ENCODE assay signal across 1 cellular context in the genomic region with DNA sequence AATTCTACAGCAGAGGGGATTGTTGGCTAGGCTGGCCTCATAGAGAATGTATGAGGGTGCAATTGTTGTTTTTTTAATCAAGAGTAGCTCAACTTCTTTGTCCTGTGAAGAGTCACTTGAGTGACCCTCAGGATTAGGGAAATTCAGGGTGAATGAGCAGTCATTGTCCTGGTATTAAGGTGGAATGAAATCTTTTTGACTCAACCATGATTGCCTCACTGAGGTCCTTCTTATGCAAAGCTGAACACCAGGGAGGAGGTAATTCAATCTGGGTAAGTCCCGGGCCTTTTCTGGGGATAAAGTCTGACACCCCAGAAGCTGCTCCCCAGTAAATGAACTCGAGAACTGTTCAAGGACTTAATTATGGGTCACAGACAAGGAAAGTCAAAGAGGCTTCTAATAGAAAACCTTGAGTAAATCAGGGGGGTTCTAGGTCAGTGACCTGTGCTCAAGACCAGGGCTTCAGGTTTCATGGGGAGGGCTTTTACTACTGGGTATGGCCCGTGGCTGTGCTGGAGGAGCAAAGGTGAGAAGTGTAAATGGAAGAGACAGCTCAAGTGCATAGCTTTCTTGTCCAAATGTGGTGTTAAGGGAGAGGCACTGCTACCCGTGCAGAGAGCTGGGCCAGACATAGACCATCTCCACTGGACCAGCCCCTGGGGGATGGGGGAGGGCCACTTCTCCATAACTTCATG.
TF ChIP-seq lines count a peak whose summit lies in the region.

No MANE protein-coding gene starts in this region.

TF ChIP-seq in WTC11, 78 proteins besides CTCF, POLR2A, EP300 and RAD21 (continued from another document):
- no peak for TF ChIP-seq NR1H2 (CRISPR knock-in tag; IDR thresholded peaks at IDR 0.05)
